In the genomic region with DNA sequence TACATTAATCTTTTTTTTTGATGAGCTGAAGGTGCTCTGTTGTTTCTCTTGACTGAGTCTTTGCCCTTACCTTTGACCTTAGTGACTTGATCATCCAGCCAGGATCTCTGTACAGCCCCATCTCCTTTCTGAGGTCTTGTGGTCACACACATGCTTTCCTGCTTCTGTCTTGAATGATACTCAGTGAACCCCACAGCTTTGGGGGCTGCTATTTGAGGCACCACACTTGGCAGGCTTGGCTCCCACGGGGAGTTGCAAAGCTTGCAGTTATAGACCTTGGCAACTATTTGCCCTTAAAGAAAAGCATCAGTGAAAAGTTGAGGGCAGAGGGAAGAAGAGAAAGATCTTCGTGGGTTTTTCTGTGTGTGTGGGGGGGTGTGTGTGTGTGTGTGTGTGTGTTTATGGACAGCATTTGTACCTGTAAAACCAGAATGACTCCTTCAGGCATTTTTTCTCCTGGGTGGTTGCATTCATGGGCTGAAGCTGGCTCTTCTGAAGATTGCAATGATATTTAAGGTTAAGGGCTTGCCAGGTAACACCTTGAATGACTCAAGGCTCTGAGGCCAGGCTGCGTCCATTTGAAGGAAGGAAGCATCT, we compare ENCODE assay signal across 8 cellular contexts.
A peak's percentile ranks its signal among the peaks of the same experiment; 100 is the strongest.
DNase-seq lines count a peak whose midpoint lies in the region; ATAC-seq and TF ChIP-seq lines count a peak whose summit lies in the region.

No MANE protein-coding gene starts in this region.

- BruUV-seq in Calu3 (replicated peaks; lab: Mats Ljungman, UMichigan), result no TSS peak

- CTCF ChIA-PET in Calu3 (lab: Charles Lee), result interaction anchor here (0.9 to 1.8 kb wide), 10 partner anchors 11 to 314 kb away, joined by 3 to 11 read pairs (median 4); no protein-coding TSS in a partner anchor
- CTCF ChIA-PET in CD4-positive, alpha-beta T cell (lab: Charles Lee), result interaction anchor here (0.6 to 1.3 kb wide), 2 partner anchors 14 to 115 kb away, joined by 3 to 6 read pairs; no protein-coding TSS in a partner anchor
- CTCF ChIA-PET in CD4-positive, alpha-beta memory T cell (lab: Charles Lee; ENCODE audit: partially characterized antibody), result no interaction called here

- ATAC-seq in CD4-positive, alpha-beta T cell (ENCODE audit: poor library complexity), result no peak

- H3K4me3 Mint-ChIP-seq in Calu3 (ENCODE audit: low read depth, unreplicated experiment), result peak overlapping the region; percentile 66
- H3K4me3 Mint-ChIP-seq in CD4-positive, alpha-beta T cell, result no peak overlapping the region
- no peak overlapping the region for H3K4me3 Mint-ChIP-seq in CD4-positive, alpha-beta memory T cell

- no peaks in the 10 kb centered on the region for H3K9me3 ChIP-seq in CD4-positive, alpha-beta T cell (ENCODE audit: control insufficient read depth, low read length)
- H3K9me3 ChIP-seq in CD4-positive, alpha-beta memory T cell (ENCODE audit: control insufficient read depth in 1 of 2, low read length in 2 of 2), result no peaks in the 10 kb centered on the region

- H3K4me1 Mint-ChIP-seq in Calu3 (ENCODE audit: low read depth, unreplicated experiment), result peaks cover 28% of the 10 kb centered on the region
- peaks cover 62% of the 10 kb centered on the region for H3K4me1 Mint-ChIP-seq in CD4-positive, alpha-beta T cell (ENCODE audit: low read depth)
- peaks cover 40 to 55% (median 49%) of the 10 kb centered on the region in 4 donors for H3K4me1 Mint-ChIP-seq in CD4-positive, alpha-beta memory T cell

- H3K27me3 Mint-ChIP-seq in Calu3 (ENCODE audit: unreplicated experiment), result no peaks in the 10 kb centered on the region
- no peaks in the 10 kb centered on the region for H3K27me3 Mint-ChIP-seq in CD4-positive, alpha-beta T cell
- no peaks in the 10 kb centered on the region for H3K27me3 Mint-ChIP-seq in CD4-positive, alpha-beta memory T cell

- intact Hi-C loops in Calu3 (cut with micrococcal nuclease; ENCODE audit: unreplicated experiment) (loop anchor here (2.0 to 5.0 kb wide), 3 partner anchors 13 to 101 kb away; a partner anchor contains a TSS), posterior cingulate gyrus (cut with DNase I) (no loop called here)
- intact Hi-C loops in CD4-positive, alpha-beta T cell (cut with DNase I, micrococcal nuclease), result no loop called here
- intact Hi-C loops in CD4-positive, alpha-beta memory T cell (cut with micrococcal nuclease), result no loop called here

- H3K4me3 ChIP-seq in Jurkat, Clone E6-1 (ENCODE audit: low read length), result peak overlapping the region; percentile 24; the same call in 1 of the 2 replicates
- H3K4me3 ChIP-seq in CD4-positive, alpha-beta memory T cell (ENCODE audit: low read length in 2 of 2), result no peak overlapping the region

- H3K4me1 ChIP-seq in CD4-positive, alpha-beta memory T cell (ENCODE audit: insufficient read depth, low read length), result peaks cover 39% of the 10 kb centered on the region

- H3K36me3 ChIP-seq in CD4-positive, alpha-beta memory T cell (ENCODE audit: insufficient read depth, low read length), result no peaks in the 10 kb centered on the region

- no peak for TF ChIP-seq CTCF in Calu3 (IDR thresholded peaks at IDR 0.05; ENCODE audit: unreplicated experiment)
- no peak for TF ChIP-seq CTCF in GM20000 (IDR thresholded peaks at IDR 0.05; ENCODE audit: extremely low read depth, missing control alignments)
- no peak for TF ChIP-seq CTCF in CD4-positive, alpha-beta T cell (IDR thresholded peaks at IDR 0.05)

- no peaks in the 10 kb centered on the region for H3K27me3 ChIP-seq in CD4-positive, alpha-beta T cell (ENCODE audit: control insufficient read depth, insufficient read depth, low read length)
- no peaks in the 10 kb centered on the region for H3K27me3 ChIP-seq in CD4-positive, alpha-beta memory T cell (ENCODE audit: insufficient read depth, low read length)

- POLR2A ChIA-PET in CD4-positive, alpha-beta T cell (lab: Charles Lee), result no interaction called here
- POLR2A ChIA-PET in CD4-positive, alpha-beta memory T cell (lab: Charles Lee; ENCODE audit: partially characterized antibody), result no interaction called here

- peaks cover 8% of the 10 kb centered on the region for H3K36me3 Mint-ChIP-seq in Calu3 (ENCODE audit: insufficient read depth, unreplicated experiment)
- peaks cover 7% of the 10 kb centered on the region for H3K36me3 Mint-ChIP-seq in CD4-positive, alpha-beta T cell (ENCODE audit: low read depth)
- peaks cover 11 to 20% of the 10 kb centered on the region in 2 donors for H3K36me3 Mint-ChIP-seq in CD4-positive, alpha-beta memory T cell

- DNase-seq in Calu3 (peak; percentile 18), GM20000 (ENCODE audit: low spot score) (peak; percentile 41), kidney tubule cell (ENCODE audit: low spot score) (peak; percentile 89), UCSD-AML1 (lab: John Stamatoyannopoulos, UW; ENCODE audit: unreplicated experiment) (no peak), posterior cingulate gyrus (no peak)
- DNase-seq in Jurkat, Clone E6-1 (ENCODE audit: low read depth, low spot score), result peak; percentile 75
- no peak for DNase-seq in CD4-positive, alpha-beta T cell
- DNase-seq in CD4-positive, alpha-beta memory T cell, result no peak

- no peaks in the 10 kb centered on the region for H3K9me3 Mint-ChIP-seq in Calu3 (ENCODE audit: low read depth, unreplicated experiment)
- no peaks in the 10 kb centered on the region for H3K9me3 Mint-ChIP-seq in CD4-positive, alpha-beta T cell
- no peaks in the 10 kb centered on the region for H3K9me3 Mint-ChIP-seq in CD4-positive, alpha-beta memory T cell

- H3K27ac ChIP-seq in CD4-positive, alpha-beta T cell (ENCODE audit: low read depth, low read length), result no peak overlapping the region
- no peak overlapping the region for H3K27ac ChIP-seq in CD4-positive, alpha-beta memory T cell (ENCODE audit: low read depth, low read length)

- H3K27ac Mint-ChIP-seq in Calu3 (ENCODE audit: unreplicated experiment), result peak overlapping the region; percentile 83
- no peak overlapping the region for H3K27ac Mint-ChIP-seq in CD4-positive, alpha-beta T cell
- H3K27ac Mint-ChIP-seq in CD4-positive, alpha-beta memory T cell, result peak overlapping the region in 3 of 7 donors; percentile 9 to 47 (median 23)

Comparison
In these comparisons a context has a peak if more than half of its experiments do, and no peak if none do; other contexts are left out.
1. DNase-seq: peak in Calu3 (single experiment), GM20000 (single experiment), Jurkat, Clone E6-1 (single experiment) and kidney tubule cell (single experiment); none in UCSD-AML1 (single experiment), posterior cingulate gyrus (0 of 10), CD4-positive, alpha-beta T cell (0 of 10) and CD4-positive, alpha-beta memory T cell (0 of 5).